In genomic region chr21:31921079-31921478, GRCh38 we compare ENCODE assay signal across 17 cellular contexts. TPM values are rescaled to one million over a fixed set of nuclear protein-coding genes. Genes with fewer than 3 reads are reported as not detected.
"Had no signal": no experiment of that assay in that cellular context is flagged by ENCODE, and none has a peak within 500 bp of the region (broad histone marks: within the 10 kb centered on the region; RNA-seq: fewer than 3 reads in every experiment).

No MANE protein-coding gene starts in this region.

- H3K27ac Mint-ChIP-seq: activated B cell treated with CpG ODN at 0.5 μM for 24 hours; activated CD8-positive, alpha-beta T cell treated with anti-CD3 and anti-CD28 coated beads, Interleukin-2, amount 10 ng/mL, durations not matched to agents 7 days and 5 days; activated naive CD4-positive, alpha-beta T cell treated with anti-CD3 and anti-CD28 coated beads, Interleukin-2, amount 50 U/mL, for 72 hours; mesothelial cell of epicardium; neural progenitor cell; stimulated activated naive CD8-positive, alpha-beta T cell treated with anti-CD3 and anti-CD28 coated beads, Interleukin-15, amount 100 ng/mL, for 72 hours had no signal

- H3K9me3 ChIP-seq: esophagus squamous epithelium, sigmoid colon, upper lobe of left lung had no signal

- H2AFZ ChIP-seq: neural progenitor cell had no signal

- H3K27ac ChIP-seq: esophagus squamous epithelium, neural progenitor cell, sigmoid colon, upper lobe of left lung had no signal

- H3K36me3 Mint-ChIP-seq: activated naive CD4-positive, alpha-beta T cell treated with anti-CD3 and anti-CD28 coated beads, Interleukin-2, amount 50 U/mL, for 72 hours had no signal

- H3K27me3 ChIP-seq: esophagus squamous epithelium, neural progenitor cell, sigmoid colon, upper lobe of left lung had no signal

- H3K4me1 ChIP-seq: esophagus squamous epithelium, neural progenitor cell, sigmoid colon, upper lobe of left lung had no signal

- H3K9me3 Mint-ChIP-seq: activated B cell treated with CpG ODN at 0.5 μM for 24 hours; activated naive CD4-positive, alpha-beta T cell treated with anti-CD3 and anti-CD28 coated beads, Interleukin-2, amount 50 U/mL, for 72 hours; stimulated activated naive CD8-positive, alpha-beta T cell treated with anti-CD3 and anti-CD28 coated beads, Interleukin-15, amount 100 ng/mL, for 72 hours had no signal

- ATAC-seq: activated CD8-positive, alpha-beta T cell treated with anti-CD3 and anti-CD28 coated beads, Interleukin-2, amount 10 ng/mL, durations not matched to agents 7 days and 5 days; activated naive CD4-positive, alpha-beta T cell treated with anti-CD3 and anti-CD28 coated beads, Interleukin-2, amount 50 U/mL, for 72 hours; stimulated activated naive CD8-positive, alpha-beta T cell treated with anti-CD3 and anti-CD28 coated beads, Interleukin-15, amount 100 ng/mL, for 72 hours had no signal

- H3K9ac ChIP-seq: neural progenitor cell had no signal

- DNase-seq: activated B cell treated with CpG ODN at 0.5 μM for 24 hours; activated CD4-positive, alpha-beta T cell treated with anti-CD3 and anti-CD28 coated beads for 48 hours; activated CD8-positive, alpha-beta memory T cell treated with anti-CD3 and anti-CD28 coated beads, Interleukin-2, amount 50 U/mL, for 4 hours; activated CD8-positive, alpha-beta T cell treated with anti-CD3 and anti-CD28 coated beads, Interleukin-2, amount 10 ng/mL, durations not matched to agents 7 days and 5 days; activated effector memory CD4-positive, alpha-beta T cell treated with anti-CD3 and anti-CD28 coated beads, Interleukin-2, amount 50 U/mL, for 16 hours; activated T-cell treated with anti-CD3 and anti-CD28 coated beads, Interleukin-2, amount 50 U/mL, for 48 hours; caudate nucleus; esophagus squamous epithelium; sigmoid colon; stimulated activated CD4-positive, alpha-beta T cell treated with anti-CD3 and anti-CD28 coated beads, Interleukin-1b, Interleukin-23, amount 100 ng/mL, for 48 hours; stimulated activated naive CD8-positive, alpha-beta T cell treated with anti-CD3 and anti-CD28 coated beads, Interleukin-15, amount 100 ng/mL, for 72 hours; upper lobe of left lung had no signal

- H3K4me2 ChIP-seq: neural progenitor cell had no signal

- H3K36me3 ChIP-seq: esophagus squamous epithelium, neural progenitor cell, sigmoid colon, upper lobe of left lung had no signal

- H3K4me1 Mint-ChIP-seq: activated B cell treated with CpG ODN at 0.5 μM for 24 hours; stimulated activated naive CD8-positive, alpha-beta T cell treated with anti-CD3 and anti-CD28 coated beads, Interleukin-15, amount 100 ng/mL, for 72 hours had no signal

- H3K4me3 Mint-ChIP-seq: activated B cell treated with CpG ODN at 0.5 μM for 24 hours; activated CD8-positive, alpha-beta T cell treated with anti-CD3 and anti-CD28 coated beads, Interleukin-2, amount 10 ng/mL, durations not matched to agents 7 days and 5 days; mesothelial cell of epicardium; neural progenitor cell; stimulated activated naive CD8-positive, alpha-beta T cell treated with anti-CD3 and anti-CD28 coated beads, Interleukin-15, amount 100 ng/mL, for 72 hours had no signal

- H3K4me3 ChIP-seq: esophagus squamous epithelium, neural progenitor cell, sigmoid colon, upper lobe of left lung had no signal

- H3K27me3 Mint-ChIP-seq: stimulated activated naive CD8-positive, alpha-beta T cell treated with anti-CD3 and anti-CD28 coated beads, Interleukin-15, amount 100 ng/mL, for 72 hours had no signal

RNA-seq across cellular contexts. Expression of gene HUNK, which starts 48.3 kb away (rescaled TPM):
- total RNA-seq: myocyte; T-helper 2 cell treated with Interferon-gamma antibody and Interleukin-4, amounts not matched to agents 100 ng/mL and 5 ng/mL, for 36 hours had no signal
